ENCODE assay signal across 8 cellular contexts in the genomic region with DNA sequence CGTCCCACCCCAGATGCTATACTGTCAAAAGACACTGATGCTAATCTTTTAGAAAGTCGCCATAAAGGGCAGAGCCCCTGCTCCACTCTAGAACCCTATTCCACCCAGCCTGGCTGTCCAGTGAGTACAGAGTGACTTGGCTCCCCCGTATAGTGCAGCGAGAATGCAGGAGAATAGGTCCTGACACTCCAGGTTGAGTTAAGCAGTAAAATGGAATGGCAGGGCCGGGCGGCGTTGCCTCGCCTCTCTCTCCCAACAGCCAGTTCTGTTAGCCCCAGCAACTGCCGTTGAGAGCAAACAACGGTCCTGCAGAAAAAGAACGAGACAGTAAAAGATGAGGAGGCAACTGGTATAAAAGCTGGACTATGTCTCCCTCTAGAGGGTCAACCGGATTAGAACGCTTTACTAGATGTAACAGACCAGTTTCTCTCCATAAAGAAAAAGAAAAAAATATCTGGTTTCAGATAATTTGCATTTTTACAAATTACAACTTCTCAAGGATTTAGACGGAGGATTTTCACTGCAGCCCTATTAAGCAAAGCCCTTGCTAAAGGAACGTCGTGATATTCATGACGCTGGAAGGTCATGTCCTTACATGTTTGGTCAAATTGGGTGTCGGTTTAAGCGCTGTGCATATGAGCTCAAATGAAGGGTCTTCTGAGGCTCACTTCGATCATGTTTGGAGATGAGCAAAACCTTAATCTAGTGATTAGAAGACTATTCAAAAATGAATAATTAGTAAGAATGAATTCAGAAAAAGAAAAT.
DNase-seq lines count a peak whose midpoint lies in the region; ATAC-seq and TF ChIP-seq lines count a peak whose summit lies in the region.

No MANE protein-coding gene starts in this region.

- TF ChIP-seq CTCF in activated B cell treated with CpG ODN at 0.5 μM for 24 hours (IDR thresholded peaks at IDR 0.05) = peak; percentile 56
- TF ChIP-seq CTCF in left lung (IDR thresholded peaks at IDR 0.05) = peak; percentile 61 to 68

- H3K9me3 ChIP-seq in left lung = no peaks in the 10 kb centered on the region

- POLR2A ChIA-PET in activated B cell treated with CpG ODN at 0.5 μM for 24 hours (lab: Charles Lee) = no interaction called here

- peaks cover 17 to 29% of the 10 kb centered on the region in 2 donors for H3K4me1 ChIP-seq in left lung

- peaks cover 28% of the 10 kb centered on the region for H3K27me3 Mint-ChIP-seq in activated B cell treated with CpG ODN at 0.5 μM for 24 hours

- no peaks in the 10 kb centered on the region for H3K36me3 Mint-ChIP-seq in activated B cell treated with CpG ODN at 0.5 μM for 24 hours (ENCODE audit: low read depth)

- peak; percentile 76 for DNase-seq in CD1c-positive myeloid dendritic cell (ENCODE audit: extremely low spot score)
- peak; percentile 9 for DNase-seq in GM19240 (ENCODE audit: insufficient read length, low spot score)
- DNase-seq in NCI-H2227 (lab: John Stamatoyannopoulos, UW; ENCODE audit: unreplicated experiment) = peak; percentile 70
- peak; percentile 27 for DNase-seq in activated B cell treated with CpG ODN at 0.5 μM for 24 hours
- DNase-seq in dermis blood vessel endothelial cell = peak; percentile 85
- peak in 1 of 2 donors; percentile 43 for DNase-seq in left lung
- DNase-seq in stimulated activated CD4-positive, alpha-beta T cell treated with anti-CD3 and anti-CD28 coated beads, Interleukin-2, amount 100 ng/mL, for 48 hours = peak; percentile 21 to 32

- CTCF ChIA-PET in activated B cell treated with CpG ODN at 0.5 μM for 24 hours (lab: Charles Lee) = interaction anchor here (1.0 to 1.5 kb wide), 3 partner anchors 10 to 27 kb away, joined by 3 to 11 read pairs (median 4); no protein-coding TSS in a partner anchor

- peaks cover 31 to 48% of the 10 kb centered on the region in 2 donors for H3K27me3 ChIP-seq in left lung

- peaks cover 33% of the 10 kb centered on the region for H3K4me1 Mint-ChIP-seq in activated B cell treated with CpG ODN at 0.5 μM for 24 hours

- H3K27ac ChIP-seq in left lung = no peak overlapping the region

- peak overlapping the region; percentile 4 to 42 for H3K4me3 ChIP-seq in left lung

- ATAC-seq in HG03354 (IDR thresholded peaks at IDR 0.05; ENCODE audit: poor library complexity, severe bottlenecking, unreplicated experiment) = peak; percentile 92
- peak; percentile 82 for ATAC-seq in activated B cell treated with CpG ODN at 0.5 μM for 24 hours (ENCODE audit: low read depth)
- peak; percentile 99 for ATAC-seq in left lung

- H3K4me3 Mint-ChIP-seq in activated B cell treated with CpG ODN at 0.5 μM for 24 hours = peak overlapping the region; percentile 79

- intact Hi-C loops in activated B cell treated with CpG ODN at 0.5 μM for 24 hours (cut with micrococcal nuclease) (loop anchor here (2.0 to 10.0 kb wide), 3 partner anchors 68 to 538 kb away; no protein-coding TSS in a partner anchor), left lung (cut with DNase I) (no loop called here)

- H3K9me3 Mint-ChIP-seq in activated B cell treated with CpG ODN at 0.5 μM for 24 hours = no peaks in the 10 kb centered on the region

- no peaks in the 10 kb centered on the region for H3K36me3 ChIP-seq in left lung

- H3K27ac Mint-ChIP-seq in activated B cell treated with CpG ODN at 0.5 μM for 24 hours = no peak overlapping the region
